Comparison of ENCODE assay signal across 16 cellular contexts in the genomic region with DNA sequence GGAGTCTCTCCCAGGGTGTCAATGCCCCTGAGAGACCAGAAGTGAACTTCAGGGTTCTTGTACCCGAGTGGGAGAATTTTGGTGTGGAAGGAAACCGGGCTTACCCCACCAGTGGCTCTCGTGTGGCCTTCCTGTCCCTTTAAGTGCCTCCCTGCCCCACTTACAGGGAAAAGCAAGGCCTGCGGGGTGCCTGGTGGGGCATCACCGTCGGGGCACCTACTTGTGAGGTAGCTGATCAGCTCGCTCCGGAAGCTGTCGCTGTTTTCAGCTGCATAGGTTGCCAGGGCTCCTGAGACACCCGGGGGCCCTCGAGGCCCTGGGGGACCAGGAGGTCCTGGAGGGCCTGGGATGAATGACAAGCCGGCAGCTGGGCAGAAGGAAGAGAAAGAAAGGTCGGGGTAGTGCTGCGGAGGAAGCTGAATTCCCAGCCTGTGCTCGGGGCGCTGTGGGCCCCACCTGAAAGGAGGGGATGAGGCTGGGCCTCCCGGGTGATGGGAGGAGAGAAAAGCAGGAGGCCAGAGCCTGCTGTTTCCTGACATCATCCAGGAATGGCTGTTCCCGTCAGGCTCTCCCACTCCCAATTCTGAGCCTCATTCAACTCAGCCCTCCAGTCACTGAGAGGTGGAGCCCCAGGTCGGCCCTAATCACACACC. TPM values are rescaled to one million over a fixed set of nuclear protein-coding genes. Genes with fewer than 3 reads are reported as not detected.
DNase-seq lines count a peak whose midpoint lies in the region; ATAC-seq and TF ChIP-seq lines count a peak whose summit lies in the region.
"Had no signal": no experiment of that assay in that cellular context is flagged by ENCODE, and none has a peak within 500 bp of the region (broad histone marks: within the 10 kb centered on the region; RNA-seq: fewer than 3 reads in every experiment).

No MANE protein-coding gene starts in this region.

- POLR2A ChIA-PET in PC-3 (lab: Charles Lee; ENCODE audit: unreplicated experiment) = interaction anchor here (0.6 kb wide), 1 partner anchor 146 kb away, joined by 7 read pairs; no protein-coding TSS in a partner anchor

- H3K27me3 ChIP-seq in PC-3 (ENCODE audit: low read length) = no peaks in the 10 kb centered on the region
- H3K27me3 ChIP-seq: BLaER1 treated with 17β-estradiol and CSF1 and Interleukin-3, amounts not matched to agents 10 nM and 100 nM; SJCRH30 had no signal

- H3K36me3 ChIP-seq in PC-3 (ENCODE audit: low read depth, low read length) = no peaks in the 10 kb centered on the region
- H3K36me3 ChIP-seq: SJCRH30 had no signal

- no peak overlapping the region for H3K9ac ChIP-seq in PC-3 (ENCODE audit: low read length)
- H3K9ac ChIP-seq: BLaER1 treated with 17β-estradiol and CSF1 and Interleukin-3, amounts not matched to agents 10 nM and 100 nM had no signal

- no peaks in the 10 kb centered on the region for H3K9me3 ChIP-seq in PC-3 (ENCODE audit: low read length)
- H3K9me3 ChIP-seq: BLaER1 treated with 17β-estradiol and CSF1 and Interleukin-3, amounts not matched to agents 10 nM and 100 nM; SJCRH30 had no signal

- H3F3A ChIP-seq in PC-3 (ENCODE audit: low read length, unreplicated experiment) = no peaks in the 10 kb centered on the region

- peak; percentile 12; the same call in 1 of the 2 replicates for ATAC-seq in PC-3
- ATAC-seq in left colon = peak; percentile 9
- ATAC-seq: GM12878 had no signal

- CTCF ChIA-PET in PC-3 (lab: Charles Lee) = no interaction called here

- H3K4me3 ChIP-seq in PC-3 (ENCODE audit: low read length) = no peak overlapping the region
- H3K4me3 ChIP-seq: BLaER1 treated with 17β-estradiol and CSF1 and Interleukin-3, amounts not matched to agents 10 nM and 100 nM; GM12878; SJCRH30 had no signal

- H3K9me2 ChIP-seq in PC-3 (replicated peaks; ENCODE audit: low read length) = no peaks in the 10 kb centered on the region

- H3K79me2 ChIP-seq in PC-3 (ENCODE audit: low read length) = no peaks in the 10 kb centered on the region

- no peak overlapping the region for H3K27ac ChIP-seq in PC-3 (ENCODE audit: low read length)
- peak overlapping the region; percentile 61 for H3K27ac ChIP-seq in substantia nigra (ENCODE audit: low read depth, low read length, poor library complexity, severe bottlenecking)
- H3K27ac ChIP-seq: BLaER1 treated with 17β-estradiol and CSF1 and Interleukin-3, amounts not matched to agents 10 nM and 100 nM; SJCRH30 had no signal

- no TSS peak for BruUV-seq in PC-3 (replicated peaks; lab: Mats Ljungman, UMichigan)

- intact Hi-C loops in PC-3 (cut with micrococcal nuclease) (no loop called here), left colon (cut with DNase I, micrococcal nuclease) (no loop called here)

- no peaks in the 10 kb centered on the region for H3K4me1 ChIP-seq in PC-3 (ENCODE audit: insufficient read depth, low read length)
- H3K4me1 ChIP-seq: BLaER1 treated with 17β-estradiol and CSF1 and Interleukin-3, amounts not matched to agents 10 nM and 100 nM; SJCRH30 had no signal

- H4K20me1 ChIP-seq in PC-3 (ENCODE audit: low read length) = no peaks in the 10 kb centered on the region

- no peak overlapping the region for H2AFZ ChIP-seq in PC-3 (ENCODE audit: low read length)

- no peak overlapping the region for H3K4me2 ChIP-seq in PC-3 (ENCODE audit: low read length)
- H3K4me2 ChIP-seq: BLaER1 treated with 17β-estradiol and CSF1 and Interleukin-3, amounts not matched to agents 10 nM and 100 nM had no signal

- DNase-seq in activated effector memory CD4-positive, alpha-beta T cell treated with anti-CD3 and anti-CD28 coated beads, Interleukin-2, amount 50 U/mL, for 16 hours = peak; percentile 56
- DNase-seq in activated effector memory CD4-positive, alpha-beta T cell treated with Interleukin-2 at 50 U/mL for 16 hours = no peak
- DNase-seq in PC-3 (no peak), left colon (no peak), substantia nigra (lab: John Stamatoyannopoulos, UW) (no peak), NCI-H524 (lab: John Stamatoyannopoulos, UW) (no peak), DMS114 treated with DMSO at 0.1 percent for 48 hours (lab: John Stamatoyannopoulos, UW; ENCODE audit: unreplicated experiment) (no peak), foreskin melanocyte (no peak)
- DNase-seq: 8988T, DMS53, NCI-H187 treated with DMSO at 0.1 percent for 48 hours, NCI-H2171, NCI-H510A, SJCRH30 had no signal

- no peak for TF ChIP-seq CTCF in PC-3 (conservative IDR thresholded peaks at IDR 0.05; ENCODE audit: low read depth, low read length)

RNA-seq across cellular contexts. Expression of gene COL17A1, which starts 51.2 kb away (rescaled TPM):
- total RNA-seq in PC-3 (2014; rRNA removed) (1.2 and 1.6 TPM in 2 replicates), left colon (100 to 1,000 TPM; 159 to 328 TPM)
- total RNA-seq: GM12878, SJCRH30 had no signal

Comparison
In these comparisons a context has a peak if more than half of its experiments do, and no peak if none do; other contexts are left out.
1. RNA of gene COL17A1, which starts 51.2 kb away (total RNA-seq): 159 to 328 TPM in left colon; 1.2 to 1.6 TPM in PC-3; every median in the first group is over 10 times any median in the second.